9 cellular contexts compared by ENCODE assay signal in genomic region chr7:103150192-103150591, GRCh38. TPM values are rescaled to one million over a fixed set of nuclear protein-coding genes. Genes with fewer than 3 reads are reported as not detected.
DNase-seq lines count a peak whose midpoint lies in the region; ATAC-seq, FAIRE-seq and TF ChIP-seq lines count a peak whose summit lies in the region.
"Had no signal": no experiment of that assay in that cellular context is flagged by ENCODE, and none has a peak within 500 bp of the region (broad histone marks: within the 10 kb centered on the region; RNA-seq: fewer than 3 reads in every experiment).

No MANE protein-coding gene starts in this region.

- no peaks in the 10 kb centered on the region for H3K36me3 ChIP-seq in small intestine (ENCODE audit: control insufficient read depth in 2 of 2, insufficient read depth in 2 of 2, low read length in 2 of 2)

- H3K4me3 ChIP-seq in small intestine (ENCODE audit: low read depth in 1 of 2, low read length in 2 of 2) = no peak overlapping the region
- no peak overlapping the region for H3K4me3 ChIP-seq in right cardiac atrium (ENCODE audit: low read length)

- H3K9me3 ChIP-seq in small intestine (ENCODE audit: control insufficient read depth, low read depth) = no peaks in the 10 kb centered on the region
- no peaks in the 10 kb centered on the region for H3K9me3 ChIP-seq in right cardiac atrium (ENCODE audit: control insufficient read depth, low read length)

- no peak for FAIRE-seq in small intestine (lab: Jason Lieb, UNC)
- FAIRE-seq in HTR-8/SVneo (lab: Jason Lieb, UNC) = no peak

- H3K4me3 Mint-ChIP-seq in activated CD4-positive, alpha-beta T cell treated with anti-CD3 and anti-CD28 coated beads for 36 hours = peak overlapping the region; percentile 28
- H3K4me3 Mint-ChIP-seq in endothelial cell (ENCODE audit: unreplicated experiment) = peak overlapping the region; percentile 92

- H3K27me3 ChIP-seq in small intestine (ENCODE audit: control insufficient read depth in 2 of 2, insufficient read depth in 2 of 2, low read length in 2 of 2) (no peaks in the 10 kb centered on the region), right cardiac atrium (ENCODE audit: control insufficient read depth, insufficient read depth) (no peaks in the 10 kb centered on the region)

- peak; percentile 54 for DNase-seq in activated CD4-positive, alpha-beta T cell treated with anti-CD3 and anti-CD28 coated beads for 36 hours
- no peak for DNase-seq in activated CD4-positive, alpha-beta T cell treated with anti-CD3 and anti-CD28 coated beads for 48 hours
- DNase-seq in RWPE1 (ENCODE audit: low spot score) (peak; percentile 38), endothelial cell (ENCODE audit: low spot score) (no peak), small intestine (peak; percentile 97), HTR-8/SVneo (ENCODE audit: insufficient read length, low spot score) (no peak), right cardiac atrium (no peak)
- DNase-seq: NCI-H1436 treated with DMSO at 0.1 percent for 48 hours had no signal

- H3K27ac Mint-ChIP-seq in activated CD4-positive, alpha-beta T cell treated with anti-CD3 and anti-CD28 coated beads for 36 hours = peak overlapping the region; percentile 92
- H3K27ac Mint-ChIP-seq in endothelial cell (ENCODE audit: unreplicated experiment) = peak overlapping the region; percentile 36

- CTCF ChIA-PET in activated CD4-positive, alpha-beta T cell treated with anti-CD3 and anti-CD28 coated beads for 36 hours (lab: Charles Lee) = interaction anchor here (0.6 kb wide), 1 partner anchor 75 kb away, joined by 3 read pairs; the partner anchor contains the start of genes ARMC10 and FBXL13
- CTCF ChIA-PET in RWPE1 (lab: Yijun Ruan, JAX) = interaction anchor here (0.6 to 0.8 kb wide), 2 partner anchors 142 to 989 kb away, joined by 3 read pairs; no protein-coding TSS in a partner anchor

- ATAC-seq in activated CD4-positive, alpha-beta T cell treated with anti-CD3 and anti-CD28 coated beads for 36 hours = peak; percentile 73
- ATAC-seq in right cardiac atrium = no peak
- no peak for ATAC-seq in HG02970 (IDR thresholded peaks at IDR 0.05; ENCODE audit: low FRiP score, unreplicated experiment)

- no peaks in the 10 kb centered on the region for H3K9me3 Mint-ChIP-seq in activated CD4-positive, alpha-beta T cell treated with anti-CD3 and anti-CD28 coated beads for 36 hours (ENCODE audit: low read depth)
- no peaks in the 10 kb centered on the region for H3K9me3 Mint-ChIP-seq in endothelial cell (ENCODE audit: unreplicated experiment)

- peaks cover 32% of the 10 kb centered on the region for H3K4me1 Mint-ChIP-seq in activated CD4-positive, alpha-beta T cell treated with anti-CD3 and anti-CD28 coated beads for 36 hours
- H3K4me1 Mint-ChIP-seq in endothelial cell (ENCODE audit: unreplicated experiment) = peaks cover 20% of the 10 kb centered on the region

- peaks cover 1% of the 10 kb centered on the region for H3K27me3 Mint-ChIP-seq in activated CD4-positive, alpha-beta T cell treated with anti-CD3 and anti-CD28 coated beads for 36 hours
- peaks cover 8% of the 10 kb centered on the region for H3K27me3 Mint-ChIP-seq in endothelial cell (ENCODE audit: unreplicated experiment)

- TF ChIP-seq CTCF in RWPE1 (conservative IDR thresholded peaks at IDR 0.05; ENCODE audit: low read depth) (no peak), endothelial cell (IDR thresholded peaks at IDR 0.05; ENCODE audit: unreplicated experiment) (no peak)

- POLR2A ChIA-PET in activated CD4-positive, alpha-beta T cell treated with anti-CD3 and anti-CD28 coated beads for 36 hours (lab: Charles Lee) = interaction anchor here (1.6 kb wide), 1 partner anchor 76 kb away, joined by 6 read pairs; the partner anchor contains the start of genes ARMC10 and FBXL13
- POLR2A ChIA-PET in RWPE1 (lab: Yijun Ruan, JAX; ENCODE audit: low non-redundant PET) = interaction anchor here (0.6 kb wide), 1 partner anchor 267 kb away, joined by 4 read pairs; no protein-coding TSS in a partner anchor

- H3K36me3 Mint-ChIP-seq in activated CD4-positive, alpha-beta T cell treated with anti-CD3 and anti-CD28 coated beads for 36 hours (ENCODE audit: low read depth) = peaks cover 10% of the 10 kb centered on the region
- H3K36me3 Mint-ChIP-seq in endothelial cell (ENCODE audit: low read depth, unreplicated experiment) = peaks cover 8% of the 10 kb centered on the region

- no peaks in the 10 kb centered on the region for H3K4me1 ChIP-seq in small intestine (ENCODE audit: control insufficient read depth in 2 of 2, insufficient read depth in 1 of 2, low read depth in 1 of 2, low read length in 1 of 2)
- H3K4me1 ChIP-seq in right cardiac atrium (ENCODE audit: control insufficient read depth, insufficient read depth, low read length) = peaks cover 2% of the 10 kb centered on the region

- H3K27ac ChIP-seq in RWPE1 = no peak overlapping the region
- peak overlapping the region; percentile 97 to 100 for H3K27ac ChIP-seq in small intestine (ENCODE audit: low read depth in 1 of 2, low read length in 1 of 2)
- no peak overlapping the region for H3K27ac ChIP-seq in right cardiac atrium (ENCODE audit: low read length)

- intact Hi-C loops in activated CD4-positive, alpha-beta T cell treated with anti-CD3 and anti-CD28 coated beads for 36 hours (cut with DNase I, micrococcal nuclease) = no loop called here
- intact Hi-C loops in right cardiac atrium (cut with DNase I) = no loop called here

RNA-seq across cellular contexts. Expression of gene NAPEPLD, which starts 1.3 kb away (rescaled TPM):
- 1 to 10 TPM; 4.7 TPM for total RNA-seq in activated CD4-positive, alpha-beta T cell treated with anti-CD3 and anti-CD28 coated beads for 36 hours
- total RNA-seq in endothelial cell (ENCODE audit: unreplicated experiment) = 6.1 TPM
- 10 to 100 TPM in 2 of 3 donors, 1 to 10 TPM in 1; 8.9 to 23.5 (median 12.7) TPM for polyA plus RNA-seq in small intestine
- 10 to 100 TPM in 1 of 4 donors, 1 to 10 TPM in 3; 6.3 to 12.5 (median 8.4) TPM for total RNA-seq in right cardiac atrium
- polyA plus RNA-seq in right cardiac atrium = 4.1 TPM

Comparison
In these comparisons a context has a peak if more than half of its experiments do, and no peak if none do; other contexts are left out.
1. DNase-seq: peak in activated CD4-positive, alpha-beta T cell treated with anti-CD3 and anti-CD28 coated beads for 36 hours (single experiment), RWPE1 (single experiment) and small intestine (single experiment); none in activated CD4-positive, alpha-beta T cell treated with anti-CD3 and anti-CD28 coated beads for 48 hours (single experiment), endothelial cell (single experiment), HTR-8/SVneo (single experiment) and right cardiac atrium (0 of 3).
2. H3K27ac ChIP-seq: peak in small intestine (2 of 2); none in RWPE1 (single experiment) and right cardiac atrium (single experiment).